In the genomic region with DNA sequence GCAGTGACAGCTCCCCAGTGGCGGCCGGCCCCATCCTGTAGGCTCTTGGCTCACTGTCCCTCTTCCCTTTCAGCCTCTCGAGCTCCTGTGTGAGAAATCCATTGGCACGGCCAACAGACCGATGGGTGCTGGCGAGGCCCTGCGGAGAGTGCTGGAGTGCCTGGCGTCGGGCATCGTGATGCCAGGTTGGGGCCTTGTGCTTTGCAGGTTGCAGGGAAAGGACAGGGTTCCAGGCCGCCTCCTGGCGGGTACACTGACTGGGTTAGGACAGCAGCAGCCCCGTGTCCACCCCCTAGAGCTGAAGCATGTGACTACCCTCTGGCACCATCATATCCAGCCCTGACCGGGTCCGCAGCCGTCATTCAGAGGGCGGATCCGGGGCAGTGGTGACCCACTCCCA, we compare ENCODE assay signal across 17 cellular contexts. TPM values are rescaled to one million over a fixed set of nuclear protein-coding genes. Genes with fewer than 3 reads are reported as not detected.
DNase-seq lines count a peak whose midpoint lies in the region; ATAC-seq, FAIRE-seq and TF ChIP-seq lines count a peak whose summit lies in the region.
"Had no signal": no experiment of that assay in that cellular context is flagged by ENCODE, and none has a peak within 500 bp of the region (broad histone marks: within the 10 kb centered on the region; RNA-seq: fewer than 3 reads in every experiment).

No MANE protein-coding gene starts in this region.

- TF ChIP-seq CTCF in NB4 (IDR thresholded peaks at IDR 0.05; ENCODE audit: low read depth, low read length): no peak
- no peak for TF ChIP-seq CTCF in K562 (IDR thresholded peaks at IDR 0.05 in 2 of 3, conservative IDR thresholded peaks at IDR 0.05 in 1 of 3; ENCODE audit: insufficient read depth in 2 of 3, low read depth in 1 of 3, low read length in 3 of 3)
- TF ChIP-seq CTCF in neural cell (IDR thresholded peaks at IDR 0.05; ENCODE audit: poor library complexity, severe bottlenecking): no peak

- ATAC-seq in Right ventricle myocardium inferior (no peak), K562 (no peak)
- no peak for ATAC-seq in stimulated activated naive CD8-positive, alpha-beta T cell treated with anti-CD3 and anti-CD28 coated beads, Interleukin-15, amount 100 ng/mL, for 72 hours

- H3K79me2 ChIP-seq in K562 (ENCODE audit: control insufficient read depth, insufficient read depth, low read length) (peaks cover 39% of the 10 kb centered on the region), neural cell (replicated peaks; ENCODE audit: insufficient read depth, low read length) (peaks cover 24% of the 10 kb centered on the region)

- POLR2A ChIA-PET in K562 (lab: Yijun Ruan, JAX): interaction anchor here (0.6 to 1.3 kb wide), 7 partner anchors 9 to 31 kb away, joined by 3 to 5 read pairs (median 3); no protein-coding TSS in a partner anchor

- intact Hi-C loops in Right ventricle myocardium inferior (cut with DNase I) (no loop called here), cardiac septum (cut with DNase I) (no loop called here), K562 (cut with micrococcal nuclease) (no loop called here)

- H3K4me2 ChIP-seq in K562 (ENCODE audit: insufficient read depth, low read length) (no peak overlapping the region), neural cell (ENCODE audit: low read length) (no peak overlapping the region)
- H3K4me2 ChIP-seq: BLaER1 treated with 17β-estradiol and CSF1 and Interleukin-3, amounts not matched to agents 10 nM and 100 nM had no signal

- CTCF ChIA-PET in K562 (lab: Yijun Ruan, JAX; ENCODE audit: low intra/inter-chr PET ratio): no interaction called here

- H4K20me1 ChIP-seq in K562 (replicated peaks; ENCODE audit: control insufficient read depth, insufficient read depth, low read length) (peaks cover 11% of the 10 kb centered on the region; the same call in 1 of the 2 replicates), neural cell (ENCODE audit: insufficient read depth) (peaks cover 21% of the 10 kb centered on the region)

- H3K4me3 ChIP-seq in NB4 (ENCODE audit: low read depth, low read length): no peak overlapping the region
- H3K4me3 ChIP-seq in K562: no peak overlapping the region
- H3K4me3 ChIP-seq in neural cell (ENCODE audit: low read length): no peak overlapping the region
- H3K4me3 ChIP-seq: BLaER1 treated with 17β-estradiol and CSF1 and Interleukin-3, amounts not matched to agents 10 nM and 100 nM had no signal

- H3K4me3 Mint-ChIP-seq in stimulated activated naive CD8-positive, alpha-beta T cell treated with anti-CD3 and anti-CD28 coated beads, Interleukin-15, amount 100 ng/mL, for 72 hours: no peak overlapping the region
- H3K4me3 Mint-ChIP-seq: CD4-positive, CD25-positive, alpha-beta regulatory T cell; HFFc6 had no signal

- no TSS peak for BruUV-seq in K562 (replicated peaks; lab: Mats Ljungman, UMichigan)

- no peaks in the 10 kb centered on the region for H3K9me1 ChIP-seq in K562 (ENCODE audit: control insufficient read depth, insufficient read depth, low read length)

- TF ChIP-seq RAD21 in K562 (CRISPR knock-in tag; conservative IDR thresholded peaks at IDR 0.05 in 1 of 2, IDR thresholded peaks at IDR 0.05 in 1 of 2) (no peak), neural cell (conservative IDR thresholded peaks at IDR 0.05) (no peak)

- DNase-seq in Right ventricle myocardium inferior (ENCODE audit: missing footprints) (peak; percentile 64), cardiac septum (ENCODE audit: low spot score) (no peak), NB4 (ENCODE audit: low read depth) (no peak), K562 (ENCODE audit: extremely low read depth in 1 of 4, low spot score in 3 of 4) (no peak), amygdala (lab: John Stamatoyannopoulos, UW) (no peak), AML-193 (lab: John Stamatoyannopoulos, UW) (no peak)
- no peak for DNase-seq in stimulated activated naive CD8-positive, alpha-beta T cell treated with anti-CD3 and anti-CD28 coated beads, Interleukin-15, amount 100 ng/mL, for 72 hours
- DNase-seq: CD4-positive, CD25-positive, alpha-beta regulatory T cell; DMS 273 treated with DMSO at 0.1 percent for 48 hours; GOT3; HCEC 1CT; HFFc6 had no signal

- H3K27me3 ChIP-seq in K562 (ENCODE audit: control insufficient read depth in 2 of 2, insufficient read depth in 2 of 2, low read length in 2 of 2): no peaks in the 10 kb centered on the region
- H3K27me3 ChIP-seq in neural cell (ENCODE audit: insufficient read depth, low read depth, low read length): no peaks in the 10 kb centered on the region
- H3K27me3 ChIP-seq: BLaER1 treated with 17β-estradiol and CSF1 and Interleukin-3, amounts not matched to agents 10 nM and 100 nM had no signal

- in situ Hi-C loops in K562 (cut with MboI): no loop called here

- no peak for FAIRE-seq in K562 (lab: Jason Lieb, UNC)
- FAIRE-seq: GM18507, GM19239 had no signal

- no peaks in the 10 kb centered on the region for H3F3A ChIP-seq in neural cell (ENCODE audit: insufficient read depth, low read length, poor library complexity, severe bottlenecking)

- no peak overlapping the region for H3K9ac ChIP-seq in K562 (ENCODE audit: insufficient read depth in 1 of 2, low read depth in 2 of 2, low read length in 2 of 2)
- no peak overlapping the region for H3K9ac ChIP-seq in neural cell (ENCODE audit: low read length)
- H3K9ac ChIP-seq: BLaER1 treated with 17β-estradiol and CSF1 and Interleukin-3, amounts not matched to agents 10 nM and 100 nM had no signal

- no peaks in the 10 kb centered on the region for H3K9me3 ChIP-seq in K562 (replicated peaks; ENCODE audit: control insufficient read depth, insufficient read depth, low read depth, low read length)
- no peaks in the 10 kb centered on the region for H3K9me3 ChIP-seq in neural cell (ENCODE audit: low read length)
- H3K9me3 ChIP-seq: BLaER1 treated with 17β-estradiol and CSF1 and Interleukin-3, amounts not matched to agents 10 nM and 100 nM had no signal

- H3K9me2 ChIP-seq in neural cell (ENCODE audit: insufficient read depth, low read length): no peaks in the 10 kb centered on the region

- no peaks in the 10 kb centered on the region for H3K4me1 Mint-ChIP-seq in stimulated activated naive CD8-positive, alpha-beta T cell treated with anti-CD3 and anti-CD28 coated beads, Interleukin-15, amount 100 ng/mL, for 72 hours

- H3K36me3 ChIP-seq in K562 (ENCODE audit: control insufficient read depth, insufficient read depth, low read length) (peaks cover 96% of the 10 kb centered on the region), neural cell (ENCODE audit: insufficient read depth, low read length) (no peaks in the 10 kb centered on the region)

- TF ChIP-seq POLR2A in NB4 (IDR thresholded peaks at IDR 0.05; ENCODE audit: extremely low read depth, insufficient read length): peak; percentile 22
- no peak for TF ChIP-seq POLR2A in K562 (conservative IDR thresholded peaks at IDR 0.05)

- H3K27me3 Mint-ChIP-seq in stimulated activated naive CD8-positive, alpha-beta T cell treated with anti-CD3 and anti-CD28 coated beads, Interleukin-15, amount 100 ng/mL, for 72 hours: no peaks in the 10 kb centered on the region
- H3K27me3 Mint-ChIP-seq: CD4-positive, CD25-positive, alpha-beta regulatory T cell had no signal

- peak overlapping the region in 1 of 2 donors; percentile 48 for H3K27ac Mint-ChIP-seq in stimulated activated naive CD8-positive, alpha-beta T cell treated with anti-CD3 and anti-CD28 coated beads, Interleukin-15, amount 100 ng/mL, for 72 hours
- H3K27ac Mint-ChIP-seq: CD4-positive, CD25-positive, alpha-beta regulatory T cell; HFFc6 had no signal

- H3K4me1 ChIP-seq in K562 (replicated peaks in 1 of 2; ENCODE audit: control insufficient read depth in 2 of 2, insufficient read depth in 2 of 2, low read length in 2 of 2): no peaks in the 10 kb centered on the region; a peak in 1 of 5 replicates
- H3K4me1 ChIP-seq: BLaER1 treated with 17β-estradiol and CSF1 and Interleukin-3, amounts not matched to agents 10 nM and 100 nM had no signal

- H2AFZ ChIP-seq in K562 (ENCODE audit: low read depth, low read length) (no peak overlapping the region), neural cell (ENCODE audit: low read depth, low read length) (no peak overlapping the region)

- no peaks in the 10 kb centered on the region for H3K9me3 Mint-ChIP-seq in stimulated activated naive CD8-positive, alpha-beta T cell treated with anti-CD3 and anti-CD28 coated beads, Interleukin-15, amount 100 ng/mL, for 72 hours
- H3K9me3 Mint-ChIP-seq: CD4-positive, CD25-positive, alpha-beta regulatory T cell; HFFc6 had no signal

- 97% methylated on average over 18 of the region's 18 CpGs for WGBS in K562 (ENCODE audit: insufficient coverage, low coverage, missing lambda C conversion rate)

- H3K27ac ChIP-seq in K562 (ENCODE audit: extremely low read depth, low read depth, low read length) (no peak overlapping the region), neural cell (ENCODE audit: low read length) (no peak overlapping the region)
- H3K27ac ChIP-seq: 22Rv1; BLaER1 treated with 17β-estradiol and CSF1 and Interleukin-3, amounts not matched to agents 10 nM and 100 nM had no signal

- TF ChIP-seq EP300 in K562 (IDR thresholded peaks at IDR 0.05; ENCODE audit: low read length) (no peak), neural cell (conservative IDR thresholded peaks at IDR 0.05; ENCODE audit: poor library complexity, severe bottlenecking) (no peak)

RNA-seq across cellular contexts. Expression of a gene that starts 21.5 kb away (rescaled TPM):
- total RNA-seq in Right ventricle myocardium inferior (28.0 TPM), cardiac septum (24.9 TPM), K562 (2014; rRNA removed) (34.6 and 43.6 TPM in 2 replicates), K562 (2014; rRNA removed; fragmentation: Illumina TruSeq; extraction: Trizol) (7.1 and 10.4 TPM in 2 replicates), K562 (2015; rRNA removed; fragmentation: Illumina TruSeq; extraction: Trizol) (32.8 and 33.7 TPM in 2 replicates), K562 (2021) (63.5 and 63.6 TPM in 2 replicates)
- 34.3 and 114 TPM in 2 replicates for total RNA-seq in K562 (2011; cell fraction: chromatin; rRNA removed; ENCODE audit: low replicate concordance)
- total RNA-seq in K562 (2011; cell fraction: nucleolus; rRNA removed): 106 TPM in 2 replicates
- 68.0 and 71.0 TPM in 2 replicates for total RNA-seq in K562 (2011; cell fraction: nucleoplasm; rRNA removed)
- polyA plus RNA-seq in K562 (2011; rRNA removed) (30.5 and 46.6 TPM in 2 replicates), K562 (2014; fragmentation: Illumina TruSeq; extraction: Trizol) (19.3 and 44.0 TPM in 2 replicates), K562 (2014; fragmentation: Nextera tagmentation; extraction: Ambion mirVana) (1 to 10 TPM; 1.2 to 6.2 TPM), K562 (2014; rRNA removed) (65.5 and 77.8 TPM in 2 replicates), neural cell (208 and 249 TPM in 2 replicates)
- 37.2 and 62.5 TPM in 2 replicates for polyA plus RNA-seq in K562 (2011; cell fraction: cytosol; rRNA removed)
- 188 and 308 TPM in 2 replicates for polyA plus RNA-seq in K562 (2011; cell fraction: nucleus; rRNA removed)
- 29.4 and 72.1 TPM in 2 replicates for polyA plus RNA-seq in K562 (2012)
- polyA minus RNA-seq in K562 (2011; rRNA and poly(A)+ RNA removed): 6.0 and 7.7 TPM in 2 replicates
- polyA minus RNA-seq in K562 (2011; cell fraction: cytosol; rRNA and poly(A)+ RNA removed): 15.5 and 16.8 TPM in 2 replicates
- 19.0 and 26.1 TPM in 2 replicates for polyA minus RNA-seq in K562 (2011; cell fraction: nucleus; rRNA and poly(A)+ RNA removed)
- 28.0 and 28.5 TPM in 2 replicates for polyA minus RNA-seq in neural cell

RNA-seq across cellular contexts. Expression of a gene that starts 25.6 kb away (rescaled TPM):
- total RNA-seq in Right ventricle myocardium inferior (101 TPM), cardiac septum (115 TPM), K562 (2014; rRNA removed) (141 and 169 TPM in 2 replicates), K562 (2014; rRNA removed; fragmentation: Illumina TruSeq; extraction: Trizol) (122 and 125 TPM in 2 replicates), K562 (2015; rRNA removed; fragmentation: Illumina TruSeq; extraction: Trizol) (179 and 183 TPM in 2 replicates), K562 (2021) (408 and 453 TPM in 2 replicates)
- total RNA-seq in K562 (2011; cell fraction: chromatin; rRNA removed; ENCODE audit: low replicate concordance): 430 and 677 TPM in 2 replicates
- total RNA-seq in K562 (2011; cell fraction: nucleolus; rRNA removed): 329 and 377 TPM in 2 replicates
- 305 and 307 TPM in 2 replicates for total RNA-seq in K562 (2011; cell fraction: nucleoplasm; rRNA removed)
- polyA plus RNA-seq in K562 (2011; rRNA removed) (175 and 376 TPM in 2 replicates), K562 (2014; fragmentation: Illumina TruSeq; extraction: Trizol) (342 and 395 TPM in 2 replicates), K562 (2014; fragmentation: Nextera tagmentation; extraction: Ambion mirVana) (10 to 100 TPM; 26.0 to 27.5 TPM), K562 (2014; rRNA removed) (231 and 240 TPM in 2 replicates), neural cell (464 and 522 TPM in 2 replicates)
- 127 and 144 TPM in 2 replicates for polyA plus RNA-seq in K562 (2011; cell fraction: cytosol; rRNA removed)
- 442 and 520 TPM in 2 replicates for polyA plus RNA-seq in K562 (2011; cell fraction: nucleus; rRNA removed)
- polyA plus RNA-seq in K562 (2012): 205 and 346 TPM in 2 replicates
- polyA minus RNA-seq in K562 (2011; rRNA and poly(A)+ RNA removed): 144 and 225 TPM in 2 replicates
- 105 and 160 TPM in 2 replicates for polyA minus RNA-seq in K562 (2011; cell fraction: cytosol; rRNA and poly(A)+ RNA removed)
- polyA minus RNA-seq in K562 (2011; cell fraction: nucleus; rRNA and poly(A)+ RNA removed): 106 and 132 TPM in 2 replicates
- polyA minus RNA-seq in neural cell: 314 and 333 TPM in 2 replicates

RNA-seq across cellular contexts. Expression of a gene that starts 38.1 kb away (rescaled TPM):
- total RNA-seq in Right ventricle myocardium inferior (177 TPM), cardiac septum (138 TPM), K562 (2014; rRNA removed) (77.1 and 94.4 TPM in 2 replicates), K562 (2014; rRNA removed; fragmentation: Illumina TruSeq; extraction: Trizol) (53.2 and 53.5 TPM in 2 replicates), K562 (2015; rRNA removed; fragmentation: Illumina TruSeq; extraction: Trizol) (66.6 and 67.2 TPM in 2 replicates), K562 (2021) (153 and 161 TPM in 2 replicates)
- total RNA-seq in K562 (2011; cell fraction: chromatin; rRNA removed; ENCODE audit: low replicate concordance): 612 and 1,251 TPM in 2 replicates
- 540 and 557 TPM in 2 replicates for total RNA-seq in K562 (2011; cell fraction: nucleolus; rRNA removed)
- total RNA-seq in K562 (2011; cell fraction: nucleoplasm; rRNA removed): 513 and 610 TPM in 2 replicates
- polyA plus RNA-seq in K562 (2011; rRNA removed) (72.6 and 122 TPM in 2 replicates), K562 (2014; fragmentation: Illumina TruSeq; extraction: Trizol) (93.5 and 112 TPM in 2 replicates), K562 (2014; fragmentation: Nextera tagmentation; extraction: Ambion mirVana) (1 to 10 TPM; 2.2 to 2.4 TPM), K562 (2014; rRNA removed) (88.8 and 104 TPM in 2 replicates), neural cell (31.4 and 34.8 TPM in 2 replicates)
- polyA plus RNA-seq in K562 (2011; cell fraction: cytosol; rRNA removed): 66.0 and 77.5 TPM in 2 replicates
- 343 and 372 TPM in 2 replicates for polyA plus RNA-seq in K562 (2011; cell fraction: nucleus; rRNA removed)
- 121 and 177 TPM in 2 replicates for polyA plus RNA-seq in K562 (2012)
- 138 and 139 TPM in 2 replicates for polyA minus RNA-seq in K562 (2011; rRNA and poly(A)+ RNA removed)
- 108 and 150 TPM in 2 replicates for polyA minus RNA-seq in K562 (2011; cell fraction: cytosol; rRNA and poly(A)+ RNA removed)
- 314 and 488 TPM in 2 replicates for polyA minus RNA-seq in K562 (2011; cell fraction: nucleus; rRNA and poly(A)+ RNA removed)
- 71.5 and 91.1 TPM in 2 replicates for polyA minus RNA-seq in neural cell

RNA-seq across cellular contexts. Expression of a gene that starts 54.4 kb away (rescaled TPM):
- total RNA-seq in Right ventricle myocardium inferior: 71.4 TPM
- total RNA-seq in cardiac septum: 114 TPM
- 37.8 and 63.7 TPM in 2 replicates for total RNA-seq in K562 (2011; cell fraction: chromatin; rRNA removed; ENCODE audit: low replicate concordance)
- 41.6 and 41.7 TPM in 2 replicates for total RNA-seq in K562 (2011; cell fraction: nucleolus; rRNA removed)
- total RNA-seq in K562 (2011; cell fraction: nucleoplasm; rRNA removed): 44.4 and 57.3 TPM in 2 replicates
- total RNA-seq in K562 (2014; rRNA removed): 6.8 and 14.4 TPM in 2 replicates
- total RNA-seq in K562 (2014; rRNA removed; fragmentation: Illumina TruSeq; extraction: Trizol): 6.2 and 6.5 TPM in 2 replicates
- total RNA-seq in K562 (2015; rRNA removed; fragmentation: Illumina TruSeq; extraction: Trizol): 8.0 and 8.1 TPM in 2 replicates
- total RNA-seq in K562 (2021): 30.2 and 34.2 TPM in 2 replicates
- 15.1 and 23.3 TPM in 2 replicates for polyA plus RNA-seq in K562 (2011; rRNA removed)
- polyA plus RNA-seq in K562 (2011; cell fraction: cytosol; rRNA removed): 22.5 and 26.7 TPM in 2 replicates
- polyA plus RNA-seq in K562 (2011; cell fraction: nucleus; rRNA removed): 44.7 and 54.4 TPM in 2 replicates
- polyA plus RNA-seq in K562 (2012): 29.6 and 49.8 TPM in 2 replicates
- polyA plus RNA-seq in K562 (2014; fragmentation: Illumina TruSeq; extraction: Trizol): 26.3 and 33.0 TPM in 2 replicates
- polyA plus RNA-seq in K562 (2014; fragmentation: Nextera tagmentation; extraction: Ambion mirVana): 1 to 10 TPM; 1.1 to 2.3 TPM
- polyA plus RNA-seq in K562 (2014; rRNA removed): 12.4 and 16.7 TPM in 2 replicates
- 18.5 and 22.8 TPM in 2 replicates for polyA minus RNA-seq in K562 (2011; rRNA and poly(A)+ RNA removed)
- 18.0 and 33.3 TPM in 2 replicates for polyA minus RNA-seq in K562 (2011; cell fraction: cytosol; rRNA and poly(A)+ RNA removed)
- polyA minus RNA-seq in K562 (2011; cell fraction: nucleus; rRNA and poly(A)+ RNA removed): 7.8 and 11.1 TPM in 2 replicates
- polyA plus RNA-seq in neural cell: 50.0 and 55.7 TPM in 2 replicates
- polyA minus RNA-seq in neural cell: 28.1 and 29.5 TPM in 2 replicates
